Comparison of ENCODE assay signal across 8 cellular contexts in the genomic region with DNA sequence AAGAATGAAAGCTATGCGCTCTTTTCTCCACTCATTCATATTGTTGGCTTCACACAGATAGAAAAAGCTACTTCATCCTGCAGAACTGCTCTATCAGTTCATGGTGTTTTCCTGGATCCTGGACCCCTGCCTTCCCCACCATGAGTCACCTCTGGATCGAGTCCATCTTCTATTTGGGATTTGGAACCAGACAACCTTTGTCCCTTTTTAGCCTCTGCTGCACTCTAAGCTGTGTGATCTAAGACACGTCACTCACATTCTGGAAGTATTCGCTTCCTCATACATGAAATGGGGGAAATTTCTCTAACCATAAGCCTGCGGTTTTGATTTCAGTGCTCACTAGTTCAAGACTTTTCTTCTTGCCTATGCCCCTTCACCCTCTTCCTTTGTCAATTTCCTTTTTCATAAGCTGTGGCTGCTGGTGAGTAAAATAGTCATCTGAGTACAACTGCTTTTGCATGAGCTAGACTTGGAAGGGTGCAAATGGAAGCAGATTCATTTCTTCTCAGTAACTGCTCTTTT. TPM values are rescaled to one million over a fixed set of nuclear protein-coding genes. Genes with fewer than 3 reads are reported as not detected.
A peak's percentile ranks its signal among the peaks of the same experiment; 100 is the strongest.
DNase-seq lines count a peak whose midpoint lies in the region; ATAC-seq and TF ChIP-seq lines count a peak whose summit lies in the region.

No MANE protein-coding gene starts in this region.

- 37% methylated on average over 5 of the region's 5 CpGs for WGBS in SK-N-SH (ENCODE audit: low lambda C conversion rate)

- no peaks in the 10 kb centered on the region for H3K9me2 ChIP-seq in SK-N-SH

- CTCF ChIA-PET in SK-N-SH (lab: Yijun Ruan, JAX), result interaction anchor here (0.9 to 1.7 kb wide), 5 partner anchors 9 to 165 kb away, joined by 3 to 6 read pairs (median 4); no protein-coding TSS in a partner anchor

- H3K4me2 ChIP-seq in SK-N-SH (peak overlapping the region; percentile 67; the same call in 1 of the 2 replicates), fibroblast of lung (ENCODE audit: extremely low read depth, insufficient read depth, low read length) (peak overlapping the region; percentile 68)

- H3K4me3 ChIP-seq in AG10803 (ENCODE audit: low read length) (peak overlapping the region; percentile 32), SK-N-SH (ENCODE audit: low read depth in 2 of 2, low read length in 1 of 2) (peak overlapping the region in 1 of 2 experiments; percentile 7; a peak in 1 of 4 replicates), fibroblast of lung (replicated peaks in 1 of 4; ENCODE audit: control extremely low read depth in 1 of 4, insufficient read depth in 1 of 4, low read depth in 3 of 4, low read length in 4 of 4) (no peak overlapping the region)

- H3K27ac ChIP-seq in SK-N-SH (ENCODE audit: low read depth in 2 of 2, low read length in 1 of 2) (peak overlapping the region in 1 of 2 experiments; percentile 70; a peak in 2 of 4 replicates), fibroblast of lung (ENCODE audit: insufficient read depth, low read length) (no peak overlapping the region)

- TF ChIP-seq RAD21 in SK-N-SH (IDR thresholded peaks at IDR 0.05; ENCODE audit: low read length), result no peak

- H4K20me1 ChIP-seq in SK-N-SH (ENCODE audit: insufficient read depth) (no peaks in the 10 kb centered on the region), fibroblast of lung (ENCODE audit: control insufficient read depth, extremely low read depth, insufficient read depth, low read length) (no peaks in the 10 kb centered on the region)

- ATAC-seq in GM19023 (IDR thresholded peaks at IDR 0.05; ENCODE audit: unreplicated experiment), result peak; percentile 91
- peak; percentile 94 for ATAC-seq in HG03064 (IDR thresholded peaks at IDR 0.05; ENCODE audit: low read depth, unreplicated experiment)

- H3K27me3 ChIP-seq in SK-N-SH (ENCODE audit: insufficient read depth), result no peaks in the 10 kb centered on the region
- no peaks in the 10 kb centered on the region for H3K27me3 ChIP-seq in fibroblast of lung (ENCODE audit: control insufficient read depth, insufficient read depth, low read length)

- H3K36me3 ChIP-seq in SK-N-SH (replicated peaks in 1 of 2; ENCODE audit: control insufficient read depth in 1 of 2, insufficient read depth in 2 of 2, low read length in 1 of 2), result no peaks in the 10 kb centered on the region
- no peaks in the 10 kb centered on the region for H3K36me3 ChIP-seq in fibroblast of lung (ENCODE audit: control insufficient read depth, insufficient read depth, low read length)

- H3K9me3 ChIP-seq in SK-N-SH (no peaks in the 10 kb centered on the region), fibroblast of lung (ENCODE audit: control insufficient read depth, insufficient read depth, low read depth, low read length) (no peaks in the 10 kb centered on the region)

- TF ChIP-seq CTCF in AG10803 (conservative IDR thresholded peaks at IDR 0.05; ENCODE audit: low read length), result no peak
- no peak for TF ChIP-seq CTCF in SK-N-SH (IDR thresholded peaks at IDR 0.05)
- TF ChIP-seq CTCF in fibroblast of lung (conservative IDR thresholded peaks at IDR 0.05 in 1 of 2, IDR thresholded peaks at IDR 0.05 in 1 of 2; ENCODE audit: low read depth in 1 of 2, low read length in 2 of 2), result no peak

- peaks cover 17% of the 10 kb centered on the region for H3F3A ChIP-seq in SK-N-SH (replicated peaks; ENCODE audit: insufficient read depth)

- no peak for TF ChIP-seq EP300 in SK-N-SH (IDR thresholded peaks at IDR 0.05; ENCODE audit: borderline replicate concordance in 1 of 2, low read depth in 1 of 2, low read length in 1 of 2)

- peak; percentile 81 for DNase-seq in AG10803 (ENCODE audit: low read depth)
- DNase-seq in SK-N-SH, result no peak
- peak; percentile 95 to 97 for DNase-seq in fibroblast of lung (ENCODE audit: low read depth in 2 of 2)
- peak; percentile 96 for DNase-seq in renal cortical epithelial cell (ENCODE audit: low read depth)
- DNase-seq in cerebellum (ENCODE audit: low spot score), result no peak
- DNase-seq in NCI-H2029 (lab: John Stamatoyannopoulos, UW), result no peak

- POLR2A ChIA-PET in SK-N-SH (lab: Yijun Ruan, JAX), result interaction anchor here (0.5 kb wide), 1 partner anchor 1445 kb away, joined by 3 read pairs; no protein-coding TSS in a partner anchor

- peak overlapping the region; percentile 28; the same call in 1 of the 2 replicates for H3K9ac ChIP-seq in SK-N-SH
- H3K9ac ChIP-seq in fibroblast of lung (ENCODE audit: insufficient read depth, low read length), result no peak overlapping the region

- H2AFZ ChIP-seq in SK-N-SH (ENCODE audit: low read depth), result peak overlapping the region; percentile 82; the same call in 1 of the 2 replicates
- H2AFZ ChIP-seq in fibroblast of lung (ENCODE audit: low read length), result no peak overlapping the region

- H3K79me2 ChIP-seq in SK-N-SH (ENCODE audit: insufficient read depth) (no peaks in the 10 kb centered on the region), fibroblast of lung (ENCODE audit: control insufficient read depth, insufficient read depth, low read length) (no peaks in the 10 kb centered on the region)

- H3K4me1 ChIP-seq in SK-N-SH (ENCODE audit: control insufficient read depth in 1 of 2, insufficient read depth in 2 of 2, low read depth in 1 of 2, low read length in 1 of 2), result 0 out of 4 replicates have a peak, but pooled peaks cover 0 to 3% of the 10 kb centered on the region in 2 experiments
- H3K4me1 ChIP-seq in fibroblast of lung (ENCODE audit: control insufficient read depth, extremely low read depth, insufficient read depth, low read length), result no peaks in the 10 kb centered on the region

TF ChIP-seq in SK-N-SH, 30 proteins besides CTCF, POLR2A, EP300 and RAD21 (continues in another document):
- TF ChIP-seq RFX5 (IDR thresholded peaks at IDR 0.05; ENCODE audit: low read length), result no peak
- TF ChIP-seq TAF1 (IDR thresholded peaks at IDR 0.05; ENCODE audit: borderline replicate concordance, low read depth, low read length), result no peak
- no peak for TF ChIP-seq SIN3A (IDR thresholded peaks at IDR 0.05; ENCODE audit: borderline replicate concordance, low read depth, low read length)
- peak; percentile 48 for TF ChIP-seq JUND (IDR thresholded peaks at IDR 0.05)
- TF ChIP-seq FOSL2 (IDR thresholded peaks at IDR 0.05; ENCODE audit: borderline replicate concordance, low read depth), result peak; percentile 62
- TF ChIP-seq, protein P1, sequence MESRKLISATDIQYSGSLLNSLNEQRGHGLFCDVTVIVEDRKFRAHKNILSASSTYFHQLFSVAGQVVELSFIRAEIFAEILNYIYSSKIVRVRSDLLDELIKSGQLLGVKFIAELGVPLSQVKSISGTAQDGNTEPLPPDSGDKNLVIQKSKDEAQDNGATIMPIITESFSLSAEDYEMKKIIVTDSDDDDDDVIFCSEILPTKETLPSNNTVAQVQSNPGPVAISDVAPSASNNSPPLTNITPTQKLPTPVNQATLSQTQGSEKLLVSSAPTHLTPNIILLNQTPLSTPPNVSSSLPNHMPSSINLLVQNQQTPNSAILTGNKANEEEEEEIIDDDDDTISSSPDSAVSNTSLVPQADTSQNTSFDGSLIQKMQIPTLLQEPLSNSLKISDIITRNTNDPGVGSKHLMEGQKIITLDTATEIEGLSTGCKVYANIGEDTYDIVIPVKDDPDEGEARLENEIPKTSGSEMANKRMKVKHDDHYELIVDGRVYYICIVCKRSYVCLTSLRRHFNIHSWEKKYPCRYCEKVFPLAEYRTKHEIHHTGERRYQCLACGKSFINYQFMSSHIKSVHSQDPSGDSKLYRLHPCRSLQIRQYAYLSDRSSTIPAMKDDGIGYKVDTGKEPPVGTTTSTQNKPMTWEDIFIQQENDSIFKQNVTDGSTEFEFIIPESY (IDR thresholded peaks at IDR 0.05; ENCODE audit: borderline replicate concordance, low read depth), result no peak
- no peak for TF ChIP-seq NRF1 (IDR thresholded peaks at IDR 0.05; ENCODE audit: low read depth, low read length)
- TF ChIP-seq, protein P2, sequence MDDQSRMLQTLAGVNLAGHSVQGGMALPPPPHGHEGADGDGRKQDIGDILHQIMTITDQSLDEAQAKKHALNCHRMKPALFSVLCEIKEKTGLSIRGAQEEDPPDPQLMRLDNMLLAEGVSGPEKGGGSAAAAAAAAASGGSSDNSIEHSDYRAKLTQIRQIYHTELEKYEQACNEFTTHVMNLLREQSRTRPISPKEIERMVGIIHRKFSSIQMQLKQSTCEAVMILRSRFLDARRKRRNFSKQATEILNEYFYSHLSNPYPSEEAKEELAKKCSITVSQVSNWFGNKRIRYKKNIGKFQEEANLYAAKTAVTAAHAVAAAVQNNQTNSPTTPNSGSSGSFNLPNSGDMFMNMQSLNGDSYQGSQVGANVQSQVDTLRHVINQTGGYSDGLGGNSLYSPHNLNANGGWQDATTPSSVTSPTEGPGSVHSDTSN (IDR thresholded peaks at IDR 0.05), result 0 out of 2 replicates have a peak, but pooled peaks have one; percentile 27
- peak; percentile 80 for TF ChIP-seq NFIC (IDR thresholded peaks at IDR 0.05; ENCODE audit: borderline replicate concordance)
- TF ChIP-seq ELF1 (IDR thresholded peaks at IDR 0.05), result 0 out of 2 replicates have a peak, but pooled peaks have one; percentile 12
- no peak for TF ChIP-seq EZH2phosphoT487 (IDR thresholded peaks at IDR 0.05; ENCODE audit: borderline replicate concordance, low read depth)
- TF ChIP-seq RXRA (IDR thresholded peaks at IDR 0.05; ENCODE audit: borderline replicate concordance, low read depth), result peak; percentile 63; the same call in 1 of the 2 replicates
- peak; percentile 15; the same call in 1 of the 2 replicates for TF ChIP-seq TEAD4 (IDR thresholded peaks at IDR 0.05; ENCODE audit: borderline replicate concordance, insufficient read depth)

RNA-seq across cellular contexts. Expression of a gene that starts 14.1 kb away (rescaled TPM):
- 62.3 and 89.2 TPM in 2 replicates for polyA plus RNA-seq in SK-N-SH (2012; rRNA removed)
- 105 and 117 TPM in 2 replicates for polyA plus RNA-seq in SK-N-SH (2012; cell fraction: cytosol; rRNA removed)
- polyA plus RNA-seq in SK-N-SH (2012; cell fraction: nucleus; rRNA removed), result 16.2 and 30.6 TPM in 2 replicates
- total RNA-seq in fibroblast of lung, result 45.2 and 64.2 TPM in 2 replicates
- polyA plus RNA-seq in fibroblast of lung, result 243 and 383 TPM in 2 replicates
- 94.1 and 134 TPM in 2 replicates for polyA plus RNA-seq in fibroblast of lung (2012)
- polyA minus RNA-seq in fibroblast of lung (ENCODE audit: low replicate concordance), result 27.0 and 38.6 TPM in 2 replicates
- total RNA-seq in renal cortical epithelial cell, result 157 and 261 TPM in 2 replicates
- 39.9 TPM for total RNA-seq in cerebellum

RNA-seq across cellular contexts. Expression of a gene that starts 55.0 kb away (rescaled TPM):
- polyA plus RNA-seq in SK-N-SH (2012; rRNA removed) (8.1 and 12.1 TPM in 2 replicates), fibroblast of lung (24.4 and 25.3 TPM in 2 replicates)
- polyA plus RNA-seq in SK-N-SH (2012; cell fraction: cytosol; rRNA removed), result 12.2 and 13.5 TPM in 2 replicates
- polyA plus RNA-seq in SK-N-SH (2012; cell fraction: nucleus; rRNA removed), result 6.4 and 11.4 TPM in 2 replicates
- total RNA-seq in fibroblast of lung (29.5 and 34.3 TPM in 2 replicates), renal cortical epithelial cell (59.5 and 83.0 TPM in 2 replicates), cerebellum (42.8 TPM)
- polyA plus RNA-seq in fibroblast of lung (2012), result 16.1 and 17.5 TPM in 2 replicates
- polyA minus RNA-seq in fibroblast of lung (ENCODE audit: low replicate concordance), result 2.3 and 2.4 TPM in 2 replicates

Comparison
In these comparisons a context has a peak if more than half of its experiments do, and no peak if none do; other contexts are left out.
1. DNase-seq: peak in AG10803 (single experiment), fibroblast of lung (2 of 2) and renal cortical epithelial cell (single experiment); none in SK-N-SH (single experiment), cerebellum (single experiment) and NCI-H2029 (single experiment).